Comparison of ENCODE assay signal across 1 cellular context in genomic region chr5:144187699-144188294, GRCh38.
TF ChIP-seq lines count a peak whose summit lies in the region.

No MANE protein-coding gene starts in this region.

TF ChIP-seq in GM12878, 131 proteins besides CTCF, POLR2A, EP300 and RAD21 (continued from another document and continues in another):
- TF ChIP-seq, protein P1, sequence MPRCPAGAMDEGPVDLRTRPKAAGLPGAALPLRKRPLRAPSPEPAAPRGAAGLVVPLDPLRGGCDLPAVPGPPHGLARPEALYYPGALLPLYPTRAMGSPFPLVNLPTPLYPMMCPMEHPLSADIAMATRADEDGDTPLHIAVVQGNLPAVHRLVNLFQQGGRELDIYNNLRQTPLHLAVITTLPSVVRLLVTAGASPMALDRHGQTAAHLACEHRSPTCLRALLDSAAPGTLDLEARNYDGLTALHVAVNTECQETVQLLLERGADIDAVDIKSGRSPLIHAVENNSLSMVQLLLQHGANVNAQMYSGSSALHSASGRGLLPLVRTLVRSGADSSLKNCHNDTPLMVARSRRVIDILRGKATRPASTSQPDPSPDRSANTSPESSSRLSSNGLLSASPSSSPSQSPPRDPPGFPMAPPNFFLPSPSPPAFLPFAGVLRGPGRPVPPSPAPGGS (IDR thresholded peaks at IDR 0.05; ENCODE audit: borderline replicate concordance, insufficient read depth, low read depth, low read length, poor library complexity, severe bottlenecking) = no peak
- no peak for TF ChIP-seq MTA3 (IDR thresholded peaks at IDR 0.05; ENCODE audit: borderline replicate concordance, low read length)
- TF ChIP-seq NR2F1 (conservative IDR thresholded peaks at IDR 0.05) = no peak
- TF ChIP-seq JUNB (IDR thresholded peaks at IDR 0.05) = no peak
- no peak for TF ChIP-seq MTA2 (IDR thresholded peaks at IDR 0.05; ENCODE audit: low read depth)
- no peak for TF ChIP-seq SIN3A (IDR thresholded peaks at IDR 0.05; ENCODE audit: low read depth, low read length)
- TF ChIP-seq NFIC (IDR thresholded peaks at IDR 0.05; ENCODE audit: low read depth, low read length) = peak; percentile 84; the same call in 1 of the 2 replicates
- no peak for TF ChIP-seq ASH2L (IDR thresholded peaks at IDR 0.05; ENCODE audit: borderline replicate concordance, low read depth)
- TF ChIP-seq, protein P2, sequence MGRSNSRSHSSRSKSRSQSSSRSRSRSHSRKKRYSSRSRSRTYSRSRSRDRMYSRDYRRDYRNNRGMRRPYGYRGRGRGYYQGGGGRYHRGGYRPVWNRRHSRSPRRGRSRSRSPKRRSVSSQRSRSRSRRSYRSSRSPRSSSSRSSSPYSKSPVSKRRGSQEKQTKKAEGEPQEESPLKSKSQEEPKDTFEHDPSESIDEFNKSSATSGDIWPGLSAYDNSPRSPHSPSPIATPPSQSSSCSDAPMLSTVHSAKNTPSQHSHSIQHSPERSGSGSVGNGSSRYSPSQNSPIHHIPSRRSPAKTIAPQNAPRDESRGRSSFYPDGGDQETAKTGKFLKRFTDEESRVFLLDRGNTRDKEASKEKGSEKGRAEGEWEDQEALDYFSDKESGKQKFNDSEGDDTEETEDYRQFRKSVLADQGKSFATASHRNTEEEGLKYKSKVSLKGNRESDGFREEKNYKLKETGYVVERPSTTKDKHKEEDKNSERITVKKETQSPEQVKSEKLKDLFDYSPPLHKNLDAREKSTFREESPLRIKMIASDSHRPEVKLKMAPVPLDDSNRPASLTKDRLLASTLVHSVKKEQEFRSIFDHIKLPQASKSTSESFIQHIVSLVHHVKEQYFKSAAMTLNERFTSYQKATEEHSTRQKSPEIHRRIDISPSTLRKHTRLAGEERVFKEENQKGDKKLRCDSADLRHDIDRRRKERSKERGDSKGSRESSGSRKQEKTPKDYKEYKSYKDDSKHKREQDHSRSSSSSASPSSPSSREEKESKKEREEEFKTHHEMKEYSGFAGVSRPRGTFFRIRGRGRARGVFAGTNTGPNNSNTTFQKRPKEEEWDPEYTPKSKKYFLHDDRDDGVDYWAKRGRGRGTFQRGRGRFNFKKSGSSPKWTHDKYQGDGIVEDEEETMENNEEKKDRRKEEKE (IDR thresholded peaks at IDR 0.05) = no peak
- no peak for TF ChIP-seq NBN (IDR thresholded peaks at IDR 0.05)
- TF ChIP-seq BMI1 (IDR thresholded peaks at IDR 0.05; ENCODE audit: borderline replicate concordance) = no peak
- 0 out of 2 replicates have a peak, but pooled peaks have one; percentile 38 for TF ChIP-seq TBL1XR1 (IDR thresholded peaks at IDR 0.05; ENCODE audit: low read depth, low read length)
- TF ChIP-seq ZNF384 (IDR thresholded peaks at IDR 0.05; ENCODE audit: borderline replicate concordance, low read depth, low read length) = no peak
- 0 out of 2 replicates have a peak, but pooled peaks have one; percentile 38 for TF ChIP-seq MEF2A (IDR thresholded peaks at IDR 0.05; ENCODE audit: insufficient read depth, low read depth, low read length)
- TF ChIP-seq FOXK2 (IDR thresholded peaks at IDR 0.05) = no peak
- TF ChIP-seq, protein P3, sequence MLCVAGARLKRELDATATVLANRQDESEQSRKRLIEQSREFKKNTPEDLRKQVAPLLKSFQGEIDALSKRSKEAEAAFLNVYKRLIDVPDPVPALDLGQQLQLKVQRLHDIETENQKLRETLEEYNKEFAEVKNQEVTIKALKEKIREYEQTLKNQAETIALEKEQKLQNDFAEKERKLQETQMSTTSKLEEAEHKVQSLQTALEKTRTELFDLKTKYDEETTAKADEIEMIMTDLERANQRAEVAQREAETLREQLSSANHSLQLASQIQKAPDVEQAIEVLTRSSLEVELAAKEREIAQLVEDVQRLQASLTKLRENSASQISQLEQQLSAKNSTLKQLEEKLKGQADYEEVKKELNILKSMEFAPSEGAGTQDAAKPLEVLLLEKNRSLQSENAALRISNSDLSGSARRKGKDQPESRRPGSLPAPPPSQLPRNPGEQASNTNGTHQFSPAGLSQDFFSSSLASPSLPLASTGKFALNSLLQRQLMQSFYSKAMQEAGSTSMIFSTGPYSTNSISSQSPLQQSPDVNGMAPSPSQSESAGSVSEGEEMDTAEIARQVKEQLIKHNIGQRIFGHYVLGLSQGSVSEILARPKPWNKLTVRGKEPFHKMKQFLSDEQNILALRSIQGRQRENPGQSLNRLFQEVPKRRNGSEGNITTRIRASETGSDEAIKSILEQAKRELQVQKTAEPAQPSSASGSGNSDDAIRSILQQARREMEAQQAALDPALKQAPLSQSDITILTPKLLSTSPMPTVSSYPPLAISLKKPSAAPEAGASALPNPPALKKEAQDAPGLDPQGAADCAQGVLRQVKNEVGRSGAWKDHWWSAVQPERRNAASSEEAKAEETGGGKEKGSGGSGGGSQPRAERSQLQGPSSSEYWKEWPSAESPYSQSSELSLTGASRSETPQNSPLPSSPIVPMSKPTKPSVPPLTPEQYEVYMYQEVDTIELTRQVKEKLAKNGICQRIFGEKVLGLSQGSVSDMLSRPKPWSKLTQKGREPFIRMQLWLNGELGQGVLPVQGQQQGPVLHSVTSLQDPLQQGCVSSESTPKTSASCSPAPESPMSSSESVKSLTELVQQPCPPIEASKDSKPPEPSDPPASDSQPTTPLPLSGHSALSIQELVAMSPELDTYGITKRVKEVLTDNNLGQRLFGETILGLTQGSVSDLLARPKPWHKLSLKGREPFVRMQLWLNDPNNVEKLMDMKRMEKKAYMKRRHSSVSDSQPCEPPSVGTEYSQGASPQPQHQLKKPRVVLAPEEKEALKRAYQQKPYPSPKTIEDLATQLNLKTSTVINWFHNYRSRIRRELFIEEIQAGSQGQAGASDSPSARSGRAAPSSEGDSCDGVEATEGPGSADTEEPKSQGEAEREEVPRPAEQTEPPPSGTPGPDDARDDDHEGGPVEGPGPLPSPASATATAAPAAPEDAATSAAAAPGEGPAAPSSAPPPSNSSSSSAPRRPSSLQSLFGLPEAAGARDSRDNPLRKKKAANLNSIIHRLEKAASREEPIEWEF (IDR thresholded peaks at IDR 0.05; ENCODE audit: insufficient replicate concordance, low read depth, low read length) = no peak
- peak in 1 of 2 experiments; percentile 61; a peak in 1 of 4 replicates for TF ChIP-seq ETV6 (conservative IDR thresholded peaks at IDR 0.05 in 1 of 2, IDR thresholded peaks at IDR 0.05 in 1 of 2; ENCODE audit: borderline replicate concordance in 1 of 2, low read depth in 1 of 2)
- TF ChIP-seq, protein P4, sequence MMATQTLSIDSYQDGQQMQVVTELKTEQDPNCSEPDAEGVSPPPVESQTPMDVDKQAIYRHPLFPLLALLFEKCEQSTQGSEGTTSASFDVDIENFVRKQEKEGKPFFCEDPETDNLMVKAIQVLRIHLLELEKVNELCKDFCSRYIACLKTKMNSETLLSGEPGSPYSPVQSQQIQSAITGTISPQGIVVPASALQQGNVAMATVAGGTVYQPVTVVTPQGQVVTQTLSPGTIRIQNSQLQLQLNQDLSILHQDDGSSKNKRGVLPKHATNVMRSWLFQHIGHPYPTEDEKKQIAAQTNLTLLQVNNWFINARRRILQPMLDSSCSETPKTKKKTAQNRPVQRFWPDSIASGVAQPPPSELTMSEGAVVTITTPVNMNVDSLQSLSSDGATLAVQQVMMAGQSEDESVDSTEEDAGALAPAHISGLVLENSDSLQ (IDR thresholded peaks at IDR 0.05) = no peak
- no peak for TF ChIP-seq MYC (IDR thresholded peaks at IDR 0.05; ENCODE audit: insufficient read depth, insufficient read length, insufficient replicate concordance, low read length, severe bottlenecking)
- peak; percentile 55; the same call in 1 of the 2 replicates for TF ChIP-seq ATF2 (IDR thresholded peaks at IDR 0.05; ENCODE audit: low read length)
- TF ChIP-seq YY1 (IDR thresholded peaks at IDR 0.05; ENCODE audit: low read depth, low read length) = no peak
- no peak for TF ChIP-seq KDM1A (IDR thresholded peaks at IDR 0.05; ENCODE audit: borderline replicate concordance)
- no peak for TF ChIP-seq KAT2A (conservative IDR thresholded peaks at IDR 0.05; ENCODE audit: control insufficient read depth, low read depth, low read length)
- TF ChIP-seq, protein P5, sequence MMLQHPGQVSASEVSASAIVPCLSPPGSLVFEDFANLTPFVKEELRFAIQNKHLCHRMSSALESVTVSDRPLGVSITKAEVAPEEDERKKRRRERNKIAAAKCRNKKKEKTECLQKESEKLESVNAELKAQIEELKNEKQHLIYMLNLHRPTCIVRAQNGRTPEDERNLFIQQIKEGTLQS (IDR thresholded peaks at IDR 0.05; ENCODE audit: borderline replicate concordance, extremely low read depth, low read depth, low read length) = no peak
- no peak for TF ChIP-seq JUND (IDR thresholded peaks at IDR 0.05; ENCODE audit: low read depth, low read length)
- TF ChIP-seq TCF7 (IDR thresholded peaks at IDR 0.05; ENCODE audit: borderline replicate concordance) = no peak
- TF ChIP-seq RCOR1 (conservative IDR thresholded peaks at IDR 0.05; ENCODE audit: low read depth, low read length) = no peak
- no peak for TF ChIP-seq ZNF24 (IDR thresholded peaks at IDR 0.05)
- TF ChIP-seq, protein P6, sequence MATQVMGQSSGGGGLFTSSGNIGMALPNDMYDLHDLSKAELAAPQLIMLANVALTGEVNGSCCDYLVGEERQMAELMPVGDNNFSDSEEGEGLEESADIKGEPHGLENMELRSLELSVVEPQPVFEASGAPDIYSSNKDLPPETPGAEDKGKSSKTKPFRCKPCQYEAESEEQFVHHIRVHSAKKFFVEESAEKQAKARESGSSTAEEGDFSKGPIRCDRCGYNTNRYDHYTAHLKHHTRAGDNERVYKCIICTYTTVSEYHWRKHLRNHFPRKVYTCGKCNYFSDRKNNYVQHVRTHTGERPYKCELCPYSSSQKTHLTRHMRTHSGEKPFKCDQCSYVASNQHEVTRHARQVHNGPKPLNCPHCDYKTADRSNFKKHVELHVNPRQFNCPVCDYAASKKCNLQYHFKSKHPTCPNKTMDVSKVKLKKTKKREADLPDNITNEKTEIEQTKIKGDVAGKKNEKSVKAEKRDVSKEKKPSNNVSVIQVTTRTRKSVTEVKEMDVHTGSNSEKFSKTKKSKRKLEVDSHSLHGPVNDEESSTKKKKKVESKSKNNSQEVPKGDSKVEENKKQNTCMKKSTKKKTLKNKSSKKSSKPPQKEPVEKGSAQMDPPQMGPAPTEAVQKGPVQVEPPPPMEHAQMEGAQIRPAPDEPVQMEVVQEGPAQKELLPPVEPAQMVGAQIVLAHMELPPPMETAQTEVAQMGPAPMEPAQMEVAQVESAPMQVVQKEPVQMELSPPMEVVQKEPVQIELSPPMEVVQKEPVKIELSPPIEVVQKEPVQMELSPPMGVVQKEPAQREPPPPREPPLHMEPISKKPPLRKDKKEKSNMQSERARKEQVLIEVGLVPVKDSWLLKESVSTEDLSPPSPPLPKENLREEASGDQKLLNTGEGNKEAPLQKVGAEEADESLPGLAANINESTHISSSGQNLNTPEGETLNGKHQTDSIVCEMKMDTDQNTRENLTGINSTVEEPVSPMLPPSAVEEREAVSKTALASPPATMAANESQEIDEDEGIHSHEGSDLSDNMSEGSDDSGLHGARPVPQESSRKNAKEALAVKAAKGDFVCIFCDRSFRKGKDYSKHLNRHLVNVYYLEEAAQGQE (IDR thresholded peaks at IDR 0.05; ENCODE audit: low read depth, low read length) = no peak
- no peak for TF ChIP-seq SMAD5 (IDR thresholded peaks at IDR 0.05; ENCODE audit: low read depth)
- TF ChIP-seq CBX5 (IDR thresholded peaks at IDR 0.05; ENCODE audit: low read depth) = no peak
- TF ChIP-seq CREM (IDR thresholded peaks at IDR 0.05; ENCODE audit: low read depth) = peak; percentile 75; the same call in 1 of the 2 replicates
- peak; percentile 98 for TF ChIP-seq RUNX3 (IDR thresholded peaks at IDR 0.05; ENCODE audit: low read length)
- TF ChIP-seq ATF7 (IDR thresholded peaks at IDR 0.05; ENCODE audit: low read depth) = 0 out of 2 replicates have a peak, but pooled peaks have one; percentile 33
- no peak for TF ChIP-seq MXI1 (IDR thresholded peaks at IDR 0.05; ENCODE audit: low read depth, low read length)
- TF ChIP-seq TAF1 (IDR thresholded peaks at IDR 0.05; ENCODE audit: borderline replicate concordance, low read depth, low read length) = 0 out of 2 replicates have a peak, but pooled peaks have one; percentile 35
- TF ChIP-seq PAX5 (IDR thresholded peaks at IDR 0.05; ENCODE audit: borderline replicate concordance, low read depth, low read length) = 0 out of 2 replicates have a peak, but pooled peaks have one; percentile 30
- TF ChIP-seq, protein P7, sequence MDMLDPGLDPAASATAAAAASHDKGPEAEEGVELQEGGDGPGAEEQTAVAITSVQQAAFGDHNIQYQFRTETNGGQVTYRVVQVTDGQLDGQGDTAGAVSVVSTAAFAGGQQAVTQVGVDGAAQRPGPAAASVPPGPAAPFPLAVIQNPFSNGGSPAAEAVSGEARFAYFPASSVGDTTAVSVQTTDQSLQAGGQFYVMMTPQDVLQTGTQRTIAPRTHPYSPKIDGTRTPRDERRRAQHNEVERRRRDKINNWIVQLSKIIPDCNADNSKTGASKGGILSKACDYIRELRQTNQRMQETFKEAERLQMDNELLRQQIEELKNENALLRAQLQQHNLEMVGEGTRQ (IDR thresholded peaks at IDR 0.05; ENCODE audit: borderline replicate concordance, low read depth, low read length) = no peak
- TF ChIP-seq RELB (IDR thresholded peaks at IDR 0.05; ENCODE audit: low read depth) = no peak
- no peak for TF ChIP-seq SRF (IDR thresholded peaks at IDR 0.05; ENCODE audit: low read depth in 2 of 2, low read length in 2 of 2)
- no peak for TF ChIP-seq POLR2AphosphoS2 (IDR thresholded peaks at IDR 0.05; ENCODE audit: low read depth, low read length)
- TF ChIP-seq NRF1 (conservative IDR thresholded peaks at IDR 0.05; ENCODE audit: low read depth, low read length) = no peak
